In the genomic region with DNA sequence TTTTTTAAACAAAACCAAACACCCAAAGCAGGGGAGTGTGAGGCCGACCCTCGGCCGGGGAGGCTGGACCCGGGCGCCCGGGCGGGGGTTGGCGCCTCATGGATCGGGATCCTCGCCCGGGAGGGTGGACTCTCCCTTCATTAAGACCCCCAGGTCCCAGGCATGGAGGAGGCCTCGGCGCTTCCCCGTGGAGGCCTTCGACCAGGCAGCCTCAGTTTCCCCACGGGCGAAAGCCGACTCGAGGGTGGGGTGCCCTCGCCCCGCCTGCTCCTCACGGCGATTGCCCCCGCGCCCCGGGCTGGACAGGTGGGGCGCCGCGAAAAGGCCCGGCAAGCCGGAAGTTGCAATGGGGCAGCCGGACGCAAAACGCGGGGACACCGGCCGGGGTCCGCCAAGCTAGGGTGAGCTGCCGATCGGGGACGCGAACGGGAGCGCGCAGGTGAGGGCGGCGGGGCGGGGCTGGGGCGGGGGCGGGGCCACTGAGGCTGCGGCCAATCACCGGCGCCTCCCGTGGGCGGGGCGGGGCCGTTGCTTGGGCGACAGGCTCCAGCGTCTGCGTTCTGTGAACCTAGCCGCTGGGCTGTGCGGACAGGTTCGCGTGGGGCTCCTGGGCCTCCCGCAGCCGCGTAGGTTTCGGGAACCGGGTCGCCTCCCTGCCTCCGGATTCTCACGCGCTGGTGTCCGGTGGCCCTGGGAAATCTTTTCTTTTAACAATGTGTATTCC, we compare ENCODE assay signal across 1 cellular context.
TF ChIP-seq lines count a peak whose summit lies in the region.

No MANE protein-coding gene starts in this region.

TF ChIP-seq in HepG2, 621 proteins besides CTCF, POLR2A, EP300 and RAD21 (continued from another document and continues in another):
- TF ChIP-seq RBAK (CRISPR knock-in tag; IDR thresholded peaks at IDR 0.05): no peak
- TF ChIP-seq DNMT3B (CRISPR knock-in tag; conservative IDR thresholded peaks at IDR 0.05): no peak; the same call in 1 of the 2 replicates
- TF ChIP-seq, protein P1, sequence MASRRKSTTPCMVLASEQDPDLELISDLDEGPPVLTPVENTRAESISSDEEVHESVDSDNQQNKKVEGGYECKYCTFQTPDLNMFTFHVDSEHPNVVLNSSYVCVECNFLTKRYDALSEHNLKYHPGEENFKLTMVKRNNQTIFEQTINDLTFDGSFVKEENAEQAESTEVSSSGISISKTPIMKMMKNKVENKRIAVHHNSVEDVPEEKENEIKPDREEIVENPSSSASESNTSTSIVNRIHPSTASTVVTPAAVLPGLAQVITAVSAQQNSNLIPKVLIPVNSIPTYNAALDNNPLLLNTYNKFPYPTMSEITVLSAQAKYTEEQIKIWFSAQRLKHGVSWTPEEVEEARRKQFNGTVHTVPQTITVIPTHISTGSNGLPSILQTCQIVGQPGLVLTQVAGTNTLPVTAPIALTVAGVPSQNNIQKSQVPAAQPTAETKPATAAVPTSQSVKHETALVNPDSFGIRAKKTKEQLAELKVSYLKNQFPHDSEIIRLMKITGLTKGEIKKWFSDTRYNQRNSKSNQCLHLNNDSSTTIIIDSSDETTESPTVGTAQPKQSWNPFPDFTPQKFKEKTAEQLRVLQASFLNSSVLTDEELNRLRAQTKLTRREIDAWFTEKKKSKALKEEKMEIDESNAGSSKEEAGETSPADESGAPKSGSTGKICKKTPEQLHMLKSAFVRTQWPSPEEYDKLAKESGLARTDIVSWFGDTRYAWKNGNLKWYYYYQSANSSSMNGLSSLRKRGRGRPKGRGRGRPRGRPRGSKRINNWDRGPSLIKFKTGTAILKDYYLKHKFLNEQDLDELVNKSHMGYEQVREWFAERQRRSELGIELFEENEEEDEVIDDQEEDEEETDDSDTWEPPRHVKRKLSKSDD (CRISPR knock-in tag; IDR thresholded peaks at IDR 0.05; ENCODE audit: low read depth): no peak
- TF ChIP-seq ZNF225 (CRISPR knock-in tag; IDR thresholded peaks at IDR 0.05): no peak; the same call in 1 of the 2 replicates
- TF ChIP-seq, protein P2, sequence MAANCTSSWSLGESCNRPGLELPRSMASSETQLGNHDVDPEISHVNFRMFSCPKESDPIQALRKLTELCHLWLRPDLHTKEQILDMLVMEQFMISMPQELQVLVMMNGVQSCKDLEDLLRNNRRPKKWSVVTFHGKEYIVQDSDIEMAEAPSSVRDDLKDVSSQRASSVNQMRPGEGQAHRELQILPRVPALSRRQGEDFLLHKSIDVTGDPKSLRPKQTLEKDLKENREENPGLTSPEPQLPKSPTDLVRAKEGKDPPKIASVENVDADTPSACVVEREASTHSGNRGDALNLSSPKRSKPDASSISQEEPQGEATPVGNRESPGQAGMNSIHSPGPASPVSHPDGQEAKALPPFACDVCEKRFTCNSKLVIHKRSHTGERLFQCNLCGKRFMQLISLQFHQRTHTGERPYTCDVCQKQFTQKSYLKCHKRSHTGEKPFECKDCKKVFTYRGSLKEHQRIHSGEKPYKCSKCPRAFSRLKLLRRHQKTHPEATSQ (CRISPR knock-in tag; IDR thresholded peaks at IDR 0.05; ENCODE audit: borderline replicate concordance): no peak
- TF ChIP-seq GFI1 (CRISPR knock-in tag; IDR thresholded peaks at IDR 0.05; ENCODE audit: borderline replicate concordance): no peak
- TF ChIP-seq, protein P3, sequence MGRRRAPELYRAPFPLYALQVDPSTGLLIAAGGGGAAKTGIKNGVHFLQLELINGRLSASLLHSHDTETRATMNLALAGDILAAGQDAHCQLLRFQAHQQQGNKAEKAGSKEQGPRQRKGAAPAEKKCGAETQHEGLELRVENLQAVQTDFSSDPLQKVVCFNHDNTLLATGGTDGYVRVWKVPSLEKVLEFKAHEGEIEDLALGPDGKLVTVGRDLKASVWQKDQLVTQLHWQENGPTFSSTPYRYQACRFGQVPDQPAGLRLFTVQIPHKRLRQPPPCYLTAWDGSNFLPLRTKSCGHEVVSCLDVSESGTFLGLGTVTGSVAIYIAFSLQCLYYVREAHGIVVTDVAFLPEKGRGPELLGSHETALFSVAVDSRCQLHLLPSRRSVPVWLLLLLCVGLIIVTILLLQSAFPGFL (CRISPR knock-in tag; IDR thresholded peaks at IDR 0.05): no peak
- no peak for TF ChIP-seq KDM6A (CRISPR knock-in tag; IDR thresholded peaks at IDR 0.05; ENCODE audit: low read depth)
- TF ChIP-seq EHMT2 (IDR thresholded peaks at IDR 0.05; ENCODE audit: borderline replicate concordance, low read depth, low read length): no peak
- no peak for TF ChIP-seq LCORL (IDR thresholded peaks at IDR 0.05)
- 0 out of 2 replicates have a peak, but pooled peaks have one; percentile 62 for TF ChIP-seq LCORL (CRISPR knock-in tag; IDR thresholded peaks at IDR 0.05)
- TF ChIP-seq, protein P4, sequence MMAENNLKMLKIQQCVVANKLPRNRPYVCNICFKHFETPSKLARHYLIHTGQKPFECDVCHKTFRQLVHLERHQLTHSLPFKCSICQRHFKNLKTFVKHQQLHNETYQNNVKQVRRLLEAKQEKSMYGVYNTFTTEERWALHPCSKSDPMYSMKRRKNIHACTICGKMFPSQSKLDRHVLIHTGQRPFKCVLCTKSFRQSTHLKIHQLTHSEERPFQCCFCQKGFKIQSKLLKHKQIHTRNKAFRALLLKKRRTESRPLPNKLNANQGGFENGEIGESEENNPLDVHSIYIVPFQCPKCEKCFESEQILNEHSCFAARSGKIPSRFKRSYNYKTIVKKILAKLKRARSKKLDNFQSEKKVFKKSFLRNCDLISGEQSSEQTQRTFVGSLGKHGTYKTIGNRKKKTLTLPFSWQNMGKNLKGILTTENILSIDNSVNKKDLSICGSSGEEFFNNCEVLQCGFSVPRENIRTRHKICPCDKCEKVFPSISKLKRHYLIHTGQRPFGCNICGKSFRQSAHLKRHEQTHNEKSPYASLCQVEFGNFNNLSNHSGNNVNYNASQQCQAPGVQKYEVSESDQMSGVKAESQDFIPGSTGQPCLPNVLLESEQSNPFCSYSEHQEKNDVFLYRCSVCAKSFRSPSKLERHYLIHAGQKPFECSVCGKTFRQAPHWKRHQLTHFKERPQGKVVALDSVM (CRISPR knock-in tag; IDR thresholded peaks at IDR 0.05): peak; percentile 70; the same call in 1 of the 2 replicates
- no peak for TF ChIP-seq KLF6 (CRISPR knock-in tag; IDR thresholded peaks at IDR 0.05)
- TF ChIP-seq ZNF17 (CRISPR knock-in tag; IDR thresholded peaks at IDR 0.05): no peak
- TF ChIP-seq, protein P5, sequence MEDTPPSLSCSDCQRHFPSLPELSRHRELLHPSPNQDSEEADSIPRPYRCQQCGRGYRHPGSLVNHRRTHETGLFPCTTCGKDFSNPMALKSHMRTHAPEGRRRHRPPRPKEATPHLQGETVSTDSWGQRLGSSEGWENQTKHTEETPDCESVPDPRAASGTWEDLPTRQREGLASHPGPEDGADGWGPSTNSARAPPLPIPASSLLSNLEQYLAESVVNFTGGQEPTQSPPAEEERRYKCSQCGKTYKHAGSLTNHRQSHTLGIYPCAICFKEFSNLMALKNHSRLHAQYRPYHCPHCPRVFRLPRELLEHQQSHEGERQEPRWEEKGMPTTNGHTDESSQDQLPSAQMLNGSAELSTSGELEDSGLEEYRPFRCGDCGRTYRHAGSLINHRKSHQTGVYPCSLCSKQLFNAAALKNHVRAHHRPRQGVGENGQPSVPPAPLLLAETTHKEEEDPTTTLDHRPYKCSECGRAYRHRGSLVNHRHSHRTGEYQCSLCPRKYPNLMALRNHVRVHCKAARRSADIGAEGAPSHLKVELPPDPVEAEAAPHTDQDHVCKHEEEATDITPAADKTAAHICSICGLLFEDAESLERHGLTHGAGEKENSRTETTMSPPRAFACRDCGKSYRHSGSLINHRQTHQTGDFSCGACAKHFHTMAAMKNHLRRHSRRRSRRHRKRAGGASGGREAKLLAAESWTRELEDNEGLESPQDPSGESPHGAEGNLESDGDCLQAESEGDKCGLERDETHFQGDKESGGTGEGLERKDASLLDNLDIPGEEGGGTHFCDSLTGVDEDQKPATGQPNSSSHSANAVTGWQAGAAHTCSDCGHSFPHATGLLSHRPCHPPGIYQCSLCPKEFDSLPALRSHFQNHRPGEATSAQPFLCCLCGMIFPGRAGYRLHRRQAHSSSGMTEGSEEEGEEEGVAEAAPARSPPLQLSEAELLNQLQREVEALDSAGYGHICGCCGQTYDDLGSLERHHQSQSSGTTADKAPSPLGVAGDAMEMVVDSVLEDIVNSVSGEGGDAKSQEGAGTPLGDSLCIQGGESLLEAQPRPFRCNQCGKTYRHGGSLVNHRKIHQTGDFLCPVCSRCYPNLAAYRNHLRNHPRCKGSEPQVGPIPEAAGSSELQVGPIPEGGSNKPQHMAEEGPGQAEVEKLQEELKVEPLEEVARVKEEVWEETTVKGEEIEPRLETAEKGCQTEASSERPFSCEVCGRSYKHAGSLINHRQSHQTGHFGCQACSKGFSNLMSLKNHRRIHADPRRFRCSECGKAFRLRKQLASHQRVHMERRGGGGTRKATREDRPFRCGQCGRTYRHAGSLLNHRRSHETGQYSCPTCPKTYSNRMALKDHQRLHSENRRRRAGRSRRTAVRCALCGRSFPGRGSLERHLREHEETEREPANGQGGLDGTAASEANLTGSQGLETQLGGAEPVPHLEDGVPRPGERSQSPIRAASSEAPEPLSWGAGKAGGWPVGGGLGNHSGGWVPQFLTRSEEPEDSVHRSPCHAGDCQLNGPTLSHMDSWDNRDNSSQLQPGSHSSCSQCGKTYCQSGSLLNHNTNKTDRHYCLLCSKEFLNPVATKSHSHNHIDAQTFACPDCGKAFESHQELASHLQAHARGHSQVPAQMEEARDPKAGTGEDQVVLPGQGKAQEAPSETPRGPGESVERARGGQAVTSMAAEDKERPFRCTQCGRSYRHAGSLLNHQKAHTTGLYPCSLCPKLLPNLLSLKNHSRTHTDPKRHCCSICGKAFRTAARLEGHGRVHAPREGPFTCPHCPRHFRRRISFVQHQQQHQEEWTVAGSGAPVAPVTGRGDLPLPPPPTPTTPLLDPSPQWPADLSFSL (CRISPR knock-in tag; IDR thresholded peaks at IDR 0.05): no peak
- no peak for TF ChIP-seq XBP1 (CRISPR knock-in tag; IDR thresholded peaks at IDR 0.05)
- no peak for TF ChIP-seq ZNF354B (CRISPR knock-in tag; IDR thresholded peaks at IDR 0.05)
- no peak for TF ChIP-seq ZNF550 (CRISPR knock-in tag; IDR thresholded peaks at IDR 0.05; ENCODE audit: borderline replicate concordance)
- peak; percentile 28; the same call in 1 of the 2 replicates for TF ChIP-seq RARA (CRISPR knock-in tag; IDR thresholded peaks at IDR 0.05)
- TF ChIP-seq MAFG (CRISPR knock-in tag; IDR thresholded peaks at IDR 0.05): no peak
- TF ChIP-seq, protein P6, sequence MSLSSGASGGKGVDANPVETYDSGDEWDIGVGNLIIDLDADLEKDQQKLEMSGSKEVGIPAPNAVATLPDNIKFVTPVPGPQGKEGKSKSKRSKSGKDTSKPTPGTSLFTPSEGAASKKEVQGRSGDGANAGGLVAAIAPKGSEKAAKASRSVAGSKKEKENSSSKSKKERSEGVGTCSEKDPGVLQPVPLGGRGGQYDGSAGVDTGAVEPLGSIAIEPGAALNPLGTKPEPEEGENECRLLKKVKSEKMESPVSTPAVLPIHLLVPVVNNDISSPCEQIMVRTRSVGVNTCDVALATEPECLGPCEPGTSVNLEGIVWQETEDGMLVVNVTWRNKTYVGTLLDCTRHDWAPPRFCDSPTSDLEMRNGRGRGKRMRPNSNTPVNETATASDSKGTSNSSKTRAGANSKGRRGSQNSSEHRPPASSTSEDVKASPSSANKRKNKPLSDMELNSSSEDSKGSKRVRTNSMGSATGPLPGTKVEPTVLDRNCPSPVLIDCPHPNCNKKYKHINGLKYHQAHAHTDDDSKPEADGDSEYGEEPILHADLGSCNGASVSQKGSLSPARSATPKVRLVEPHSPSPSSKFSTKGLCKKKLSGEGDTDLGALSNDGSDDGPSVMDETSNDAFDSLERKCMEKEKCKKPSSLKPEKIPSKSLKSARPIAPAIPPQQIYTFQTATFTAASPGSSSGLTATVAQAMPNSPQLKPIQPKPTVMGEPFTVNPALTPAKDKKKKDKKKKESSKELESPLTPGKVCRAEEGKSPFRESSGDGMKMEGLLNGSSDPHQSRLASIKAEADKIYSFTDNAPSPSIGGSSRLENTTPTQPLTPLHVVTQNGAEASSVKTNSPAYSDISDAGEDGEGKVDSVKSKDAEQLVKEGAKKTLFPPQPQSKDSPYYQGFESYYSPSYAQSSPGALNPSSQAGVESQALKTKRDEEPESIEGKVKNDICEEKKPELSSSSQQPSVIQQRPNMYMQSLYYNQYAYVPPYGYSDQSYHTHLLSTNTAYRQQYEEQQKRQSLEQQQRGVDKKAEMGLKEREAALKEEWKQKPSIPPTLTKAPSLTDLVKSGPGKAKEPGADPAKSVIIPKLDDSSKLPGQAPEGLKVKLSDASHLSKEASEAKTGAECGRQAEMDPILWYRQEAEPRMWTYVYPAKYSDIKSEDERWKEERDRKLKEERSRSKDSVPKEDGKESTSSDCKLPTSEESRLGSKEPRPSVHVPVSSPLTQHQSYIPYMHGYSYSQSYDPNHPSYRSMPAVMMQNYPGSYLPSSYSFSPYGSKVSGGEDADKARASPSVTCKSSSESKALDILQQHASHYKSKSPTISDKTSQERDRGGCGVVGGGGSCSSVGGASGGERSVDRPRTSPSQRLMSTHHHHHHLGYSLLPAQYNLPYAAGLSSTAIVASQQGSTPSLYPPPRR (CRISPR knock-in tag; IDR thresholded peaks at IDR 0.05; ENCODE audit: borderline replicate concordance): 0 out of 2 replicates have a peak, but pooled peaks have one; percentile 10
- TF ChIP-seq, protein P7, sequence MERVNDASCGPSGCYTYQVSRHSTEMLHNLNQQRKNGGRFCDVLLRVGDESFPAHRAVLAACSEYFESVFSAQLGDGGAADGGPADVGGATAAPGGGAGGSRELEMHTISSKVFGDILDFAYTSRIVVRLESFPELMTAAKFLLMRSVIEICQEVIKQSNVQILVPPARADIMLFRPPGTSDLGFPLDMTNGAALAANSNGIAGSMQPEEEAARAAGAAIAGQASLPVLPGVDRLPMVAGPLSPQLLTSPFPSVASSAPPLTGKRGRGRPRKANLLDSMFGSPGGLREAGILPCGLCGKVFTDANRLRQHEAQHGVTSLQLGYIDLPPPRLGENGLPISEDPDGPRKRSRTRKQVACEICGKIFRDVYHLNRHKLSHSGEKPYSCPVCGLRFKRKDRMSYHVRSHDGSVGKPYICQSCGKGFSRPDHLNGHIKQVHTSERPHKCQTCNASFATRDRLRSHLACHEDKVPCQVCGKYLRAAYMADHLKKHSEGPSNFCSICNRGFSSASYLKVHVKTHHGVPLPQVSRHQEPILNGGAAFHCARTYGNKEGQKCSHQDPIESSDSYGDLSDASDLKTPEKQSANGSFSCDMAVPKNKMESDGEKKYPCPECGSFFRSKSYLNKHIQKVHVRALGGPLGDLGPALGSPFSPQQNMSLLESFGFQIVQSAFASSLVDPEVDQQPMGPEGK (CRISPR knock-in tag; IDR thresholded peaks at IDR 0.05): peak; percentile 95
- TF ChIP-seq, protein P8, sequence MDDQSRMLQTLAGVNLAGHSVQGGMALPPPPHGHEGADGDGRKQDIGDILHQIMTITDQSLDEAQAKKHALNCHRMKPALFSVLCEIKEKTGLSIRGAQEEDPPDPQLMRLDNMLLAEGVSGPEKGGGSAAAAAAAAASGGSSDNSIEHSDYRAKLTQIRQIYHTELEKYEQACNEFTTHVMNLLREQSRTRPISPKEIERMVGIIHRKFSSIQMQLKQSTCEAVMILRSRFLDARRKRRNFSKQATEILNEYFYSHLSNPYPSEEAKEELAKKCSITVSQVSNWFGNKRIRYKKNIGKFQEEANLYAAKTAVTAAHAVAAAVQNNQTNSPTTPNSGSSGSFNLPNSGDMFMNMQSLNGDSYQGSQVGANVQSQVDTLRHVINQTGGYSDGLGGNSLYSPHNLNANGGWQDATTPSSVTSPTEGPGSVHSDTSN (CRISPR knock-in tag; IDR thresholded peaks at IDR 0.05; ENCODE audit: borderline replicate concordance): no peak
